In genomic region chr1:91818713-91818975, GRCh38 we compare ENCODE assay signal across 16 cellular contexts.
A peak's percentile ranks its signal among the peaks of the same experiment; 100 is the strongest.
DNase-seq lines count a peak whose midpoint lies in the region; ATAC-seq and TF ChIP-seq lines count a peak whose summit lies in the region.
"Had no signal": no experiment of that assay in that cellular context is flagged by ENCODE, and none has a peak within 500 bp of the region (broad histone marks: within the 10 kb centered on the region; RNA-seq: fewer than 3 reads in every experiment).

No MANE protein-coding gene starts in this region.

- H4K20me1 ChIP-seq in hepatocyte (ENCODE audit: insufficient read depth, poor library complexity, severe bottlenecking), result no peaks in the 10 kb centered on the region

- no peaks in the 10 kb centered on the region for H3K27me3 Mint-ChIP-seq in activated naive CD8-positive, alpha-beta T cell treated with anti-CD3 and anti-CD28 coated beads, Interleukin-2, amount 50 U/mL, for 24 hours

- H3K27me3 ChIP-seq in WERI-Rb-1 (ENCODE audit: insufficient read depth, low read depth, severe bottlenecking) (no peaks in the 10 kb centered on the region), hepatocyte (no peaks in the 10 kb centered on the region), parathyroid adenoma (ENCODE audit: control insufficient read depth, insufficient read depth, low read length) (no peaks in the 10 kb centered on the region)
- H3K27me3 ChIP-seq: ascending aorta, MG63, SJSA1, stomach had no signal

- H3K27ac ChIP-seq in C4-2B (peak overlapping the region; percentile 28), WERI-Rb-1 (peak overlapping the region; percentile 52), hepatocyte (peak overlapping the region; percentile 17), parathyroid adenoma (peak overlapping the region; percentile 76)
- H3K27ac ChIP-seq: ascending aorta, SJSA1 had no signal

- H3K4me1 ChIP-seq in hepatocyte (ENCODE audit: insufficient read depth) (peaks cover 15% of the 10 kb centered on the region), parathyroid adenoma (peaks cover 16% of the 10 kb centered on the region)

- no peaks in the 10 kb centered on the region for H3K9me2 ChIP-seq in hepatocyte (replicated peaks; ENCODE audit: insufficient read depth)

- no peak overlapping the region for H3K9ac ChIP-seq in parathyroid adenoma

- H3K4me2 ChIP-seq in hepatocyte (no peak overlapping the region), parathyroid adenoma (ENCODE audit: low read length) (peak overlapping the region; percentile 41)

- H3K36me3 ChIP-seq in WERI-Rb-1 (no peaks in the 10 kb centered on the region), hepatocyte (replicated peaks; ENCODE audit: insufficient read depth, low read depth) (no peaks in the 10 kb centered on the region), parathyroid adenoma (ENCODE audit: control insufficient read depth, insufficient read depth, low read length) (no peaks in the 10 kb centered on the region)
- H3K36me3 ChIP-seq: ascending aorta, MG63, SJSA1, stomach had no signal

- H3K4me1 Mint-ChIP-seq in activated naive CD8-positive, alpha-beta T cell treated with anti-CD3 and anti-CD28 coated beads, Interleukin-2, amount 50 U/mL, for 24 hours, result peaks cover 28% of the 10 kb centered on the region

- TF ChIP-seq CTCF in C4-2B (conservative IDR thresholded peaks at IDR 0.05) (no peak), WERI-Rb-1 (IDR thresholded peaks at IDR 0.05; ENCODE audit: low read depth, low read length) (no peak), hepatocyte (IDR thresholded peaks at IDR 0.05; ENCODE audit: poor library complexity) (no peak), parathyroid adenoma (IDR thresholded peaks at IDR 0.05) (no peak)

- no peak for ATAC-seq in activated naive CD8-positive, alpha-beta T cell treated with anti-CD3 and anti-CD28 coated beads, Interleukin-2, amount 50 U/mL, for 24 hours
- no peak for ATAC-seq in GM18519 (IDR thresholded peaks at IDR 0.05; ENCODE audit: low FRiP score, unreplicated experiment)

- no peak overlapping the region for H3K27ac Mint-ChIP-seq in activated naive CD8-positive, alpha-beta T cell treated with anti-CD3 and anti-CD28 coated beads, Interleukin-2, amount 50 U/mL, for 24 hours
- H3K27ac Mint-ChIP-seq: T-helper 2 cell treated with Interferon-gamma antibody and Interleukin-4, amounts not matched to agents 5 μg/mL and 100 μg/mL, for 36 hours had no signal

- peaks cover 41% of the 10 kb centered on the region for H3K79me2 ChIP-seq in hepatocyte
- H3K79me2 ChIP-seq in parathyroid adenoma, result peaks cover 2% of the 10 kb centered on the region

- H2AFZ ChIP-seq in hepatocyte (no peak overlapping the region), parathyroid adenoma (no peak overlapping the region)

- H3K4me3 Mint-ChIP-seq in activated naive CD8-positive, alpha-beta T cell treated with anti-CD3 and anti-CD28 coated beads, Interleukin-2, amount 50 U/mL, for 24 hours, result no peak overlapping the region
- H3K4me3 Mint-ChIP-seq: T-helper 2 cell treated with Interferon-gamma antibody and Interleukin-4, amounts not matched to agents 5 μg/mL and 100 μg/mL, for 36 hours had no signal

- DNase-seq in WERI-Rb-1 (no peak), hepatocyte (ENCODE audit: low spot score) (no peak), dedifferentiated amniotic fluid mesenchymal stem cell (ENCODE audit: extremely low spot score) (no peak)
- DNase-seq in activated naive CD8-positive, alpha-beta T cell treated with anti-CD3 and anti-CD28 coated beads, Interleukin-2, amount 50 U/mL, for 24 hours, result no peak
- DNase-seq in stimulated activated CD4-positive, alpha-beta T cell treated with anti-CD3 and anti-CD28 coated beads, Interleukin-15, amount 100 ng/mL, for 24 hours, result no peak
- DNase-seq: COR-L47, MG63, NCI-H187, NCI-H524 treated with DMSO at 0.1 percent for 48 hours, stomach had no signal

- H3K9me3 ChIP-seq in WERI-Rb-1 (ENCODE audit: severe bottlenecking) (no peaks in the 10 kb centered on the region), hepatocyte (ENCODE audit: low read depth) (no peaks in the 10 kb centered on the region), parathyroid adenoma (ENCODE audit: control insufficient read depth, low read length) (no peaks in the 10 kb centered on the region)
- H3K9me3 ChIP-seq: ascending aorta, MG63, SJSA1, stomach had no signal

- WGBS in hepatocyte (ENCODE audit: low lambda C conversion rate, missing lambda C conversion rate), result 25% methylated on average over 1 of the region's 1 CpG

- no peaks in the 10 kb centered on the region for H3K36me3 Mint-ChIP-seq in activated naive CD8-positive, alpha-beta T cell treated with anti-CD3 and anti-CD28 coated beads, Interleukin-2, amount 50 U/mL, for 24 hours (ENCODE audit: low read depth)

- no peak overlapping the region for H3K4me3 ChIP-seq in WERI-Rb-1 (ENCODE audit: low read depth, low read length)
- no peak overlapping the region for H3K4me3 ChIP-seq in hepatocyte
- H3K4me3 ChIP-seq in parathyroid adenoma (ENCODE audit: low read depth, low read length), result no peak overlapping the region
- H3K4me3 ChIP-seq: ascending aorta, MG63, SJSA1, stomach had no signal

- no peaks in the 10 kb centered on the region for H3K9me3 Mint-ChIP-seq in activated naive CD8-positive, alpha-beta T cell treated with anti-CD3 and anti-CD28 coated beads, Interleukin-2, amount 50 U/mL, for 24 hours
- H3K9me3 Mint-ChIP-seq: T-helper 2 cell treated with Interferon-gamma antibody and Interleukin-4, amounts not matched to agents 5 μg/mL and 100 μg/mL, for 36 hours had no signal

Comparison
In these comparisons a context has a peak if more than half of its experiments do, and no peak if none do; other contexts are left out.
1. H3K27ac ChIP-seq: peak in every context shown above with its lines; median percentile 76 in parathyroid adenoma; 52 in WERI-Rb-1; 28 in C4-2B; 17 in hepatocyte.